Comparison of ENCODE assay signal across 10 cellular contexts in genomic region chr5:124888050-124888506, GRCh38.
A peak's percentile ranks its signal among the peaks of the same experiment; 100 is the strongest.
DNase-seq lines count a peak whose midpoint lies in the region; TF ChIP-seq lines count a peak whose summit lies in the region.
"Had no signal": no experiment of that assay in that cellular context is flagged by ENCODE, and none has a peak within 500 bp of the region (broad histone marks: within the 10 kb centered on the region; RNA-seq: fewer than 3 reads in every experiment).

No MANE protein-coding gene starts in this region.

- H3F3A ChIP-seq in smooth muscle cell (ENCODE audit: low read depth), result no peaks in the 10 kb centered on the region

- H3K4me3 ChIP-seq in smooth muscle cell (peak overlapping the region; percentile 24), thyroid gland (replicated peaks in 1 of 3) (no peak overlapping the region)

- no peaks in the 10 kb centered on the region for H4K20me1 ChIP-seq in smooth muscle cell (ENCODE audit: low read depth)

- H3K27ac ChIP-seq in smooth muscle cell (ENCODE audit: low read depth) (no peak overlapping the region), thyroid gland (no peak overlapping the region)

- WGBS in smooth muscle cell (ENCODE audit: low lambda C conversion rate), result 18% methylated on average over 6 of the region's 6 CpGs
- WGBS in thyroid gland, 2 donors, result 60 to 61% methylated on average over 6 of the region's 6 CpGs

- H3K9me3 ChIP-seq in smooth muscle cell (replicated peaks; ENCODE audit: low read depth) (no peaks in the 10 kb centered on the region), thyroid gland (no peaks in the 10 kb centered on the region)

- TF ChIP-seq CTCF in smooth muscle cell (IDR thresholded peaks at IDR 0.05; ENCODE audit: borderline replicate concordance, insufficient read depth, poor library complexity, severe bottlenecking), result no peak
- no peak for TF ChIP-seq CTCF in thyroid gland (IDR thresholded peaks at IDR 0.05)

- H3K4me2 ChIP-seq in smooth muscle cell, result peak overlapping the region; percentile 77

- no peaks in the 10 kb centered on the region for H3K79me2 ChIP-seq in smooth muscle cell (ENCODE audit: low read depth)

- intact Hi-C loops in thyroid gland (cut with DNase I), result no loop called here

- no peak for TF ChIP-seq POLR2A in thyroid gland (IDR thresholded peaks at IDR 0.05)

- H2AFZ ChIP-seq in smooth muscle cell (ENCODE audit: low read depth), result peak overlapping the region; percentile 56

- no peak overlapping the region for H3K9ac ChIP-seq in smooth muscle cell (ENCODE audit: low read depth)

- DNase-seq in NCI-H2171 treated with DMSO at 0.1 percent for 48 hours (lab: John Stamatoyannopoulos, UW) (peak; percentile 48), NCI-H2171 (lab: John Stamatoyannopoulos, UW) (no peak), RPMI7951 (ENCODE audit: low read depth) (peak; percentile 36), iPS-NIHi7 (ENCODE audit: extremely low spot score) (peak; percentile 50), smooth muscle cell (lab: John Stamatoyannopoulos, UW; ENCODE audit: unreplicated experiment) (no peak), cerebellum (ENCODE audit: low spot score) (no peak), SIG-M5 treated with dmso at 0.1 percent for 504 hours (lab: John Stamatoyannopoulos, UW; ENCODE audit: unreplicated experiment) (no peak), thyroid gland (no peak)
- DNase-seq: activated B cell treated with CpG ODN at 0.5 μM for 24 hours, NCI-H1048 had no signal

- H3K27me3 ChIP-seq in smooth muscle cell (ENCODE audit: low read depth) (no peaks in the 10 kb centered on the region), thyroid gland (no peaks in the 10 kb centered on the region)

- H3K36me3 ChIP-seq in smooth muscle cell (ENCODE audit: low read depth) (no peaks in the 10 kb centered on the region), thyroid gland (no peaks in the 10 kb centered on the region)

- H3K4me1 ChIP-seq in smooth muscle cell (ENCODE audit: low read depth) (peaks cover 22% of the 10 kb centered on the region), thyroid gland (peaks cover 9 to 10% of the 10 kb centered on the region in 2 donors)

Comparison
In these comparisons a context has a peak if more than half of its experiments do, and no peak if none do; other contexts are left out.
1. DNase-seq: peak in NCI-H2171 treated with DMSO at 0.1 percent for 48 hours (single experiment), RPMI7951 (single experiment) and iPS-NIHi7 (single experiment); none in NCI-H2171 (single experiment), smooth muscle cell (single experiment), cerebellum (single experiment), SIG-M5 treated with dmso at 0.1 percent for 504 hours (single experiment) and thyroid gland (0 of 2).